ENCODE assay signal across 8 cellular contexts in the genomic region with DNA sequence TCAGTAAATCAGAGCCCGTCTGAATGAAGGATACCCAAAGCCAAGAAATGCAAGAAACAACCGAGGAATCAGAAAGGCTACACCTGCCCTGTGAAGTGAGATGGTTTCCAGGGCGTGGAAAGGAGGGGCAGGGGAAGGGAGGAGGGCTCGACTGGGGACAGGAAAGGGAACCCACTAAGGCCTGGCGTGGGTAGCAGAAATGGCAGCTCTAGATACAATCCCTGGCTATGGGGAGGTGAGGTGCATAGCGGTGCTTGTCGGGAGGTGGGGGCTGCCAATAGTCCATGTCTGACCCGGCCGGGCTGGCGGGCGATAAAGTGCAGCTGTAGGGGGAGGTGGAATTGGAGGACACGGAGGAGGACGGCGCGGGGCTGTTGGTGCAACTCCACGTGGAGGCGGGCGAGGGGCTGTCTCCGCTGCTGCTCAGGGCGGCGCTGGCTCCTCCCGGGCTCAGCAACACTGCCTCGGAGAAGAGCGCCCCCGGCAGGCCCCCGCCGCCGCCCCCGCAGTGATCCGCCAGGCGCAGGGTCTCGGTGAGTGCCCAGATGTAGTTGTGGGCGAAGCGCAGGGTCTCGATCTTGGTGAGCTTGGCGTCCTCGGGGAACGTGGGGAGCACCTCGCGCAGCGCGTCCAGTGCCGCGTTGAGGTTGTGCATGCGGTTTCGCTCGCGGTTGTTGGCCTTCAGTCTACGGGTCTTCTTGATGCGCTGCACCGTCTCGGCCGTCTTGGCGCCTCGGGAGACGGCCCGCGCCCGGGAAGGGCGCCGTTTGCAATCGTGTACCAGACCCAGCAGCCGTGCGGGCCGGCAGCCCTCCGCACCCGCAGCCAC. TPM values are rescaled to one million over a fixed set of nuclear protein-coding genes. Genes with fewer than 3 reads are reported as not detected.
DNase-seq lines count a peak whose midpoint lies in the region; ATAC-seq and TF ChIP-seq lines count a peak whose summit lies in the region.

No MANE protein-coding gene starts in this region.

- DNase-seq in left ventricle myocardium inferior (no peak), left ventricle myocardium superior (no peak), RWPE2 (ENCODE audit: low spot score) (no peak), fibroblast of pulmonary artery (ENCODE audit: low read depth) (no peak), skeletal muscle cell (ENCODE audit: low read depth) (no peak), NCI-H510A (lab: John Stamatoyannopoulos, UW) (no peak)

- TF ChIP-seq CTCF in left ventricle myocardium inferior (IDR thresholded peaks at IDR 0.05; ENCODE audit: borderline replicate concordance) (no peak), RWPE2 (IDR thresholded peaks at IDR 0.05; ENCODE audit: poor library complexity, severe bottlenecking) (no peak), fibroblast of pulmonary artery (IDR thresholded peaks at IDR 0.05; ENCODE audit: low read length, missing control alignments) (no peak)

- H3K9me3 ChIP-seq in left ventricle myocardium inferior (replicated peaks) (no peaks in the 10 kb centered on the region), RWPE2 (ENCODE audit: severe bottlenecking) (no peaks in the 10 kb centered on the region)

- H3K36me3 ChIP-seq in left ventricle myocardium inferior (no peaks in the 10 kb centered on the region), RWPE2 (ENCODE audit: low read depth) (no peaks in the 10 kb centered on the region)

- H3K4me3 ChIP-seq in left ventricle myocardium inferior: peak overlapping the region; percentile 69
- H3K4me3 ChIP-seq in RWPE2 (ENCODE audit: severe bottlenecking): peak overlapping the region; percentile 30
- H3K4me3 ChIP-seq in fibroblast of pulmonary artery (replicated peaks; ENCODE audit: low read depth, low read length): peak overlapping the region; percentile 12
- H3K4me3 ChIP-seq in skeletal muscle cell (ENCODE audit: low read depth, low read length): peak overlapping the region; percentile 49

- H3K4me1 ChIP-seq in left ventricle myocardium inferior (peaks cover 55% of the 10 kb centered on the region), RWPE2 (ENCODE audit: insufficient read depth, poor library complexity, severe bottlenecking) (peaks cover 9% of the 10 kb centered on the region)

- H3K27ac ChIP-seq in left ventricle myocardium inferior (replicated peaks) (no peak overlapping the region), RWPE2 (ENCODE audit: poor library complexity, severe bottlenecking) (no peak overlapping the region)

- H3K27me3 ChIP-seq in left ventricle myocardium inferior (ENCODE audit: low read depth): peaks cover 100% of the 10 kb centered on the region
- H3K27me3 ChIP-seq in RWPE2 (ENCODE audit: insufficient read depth, poor library complexity, severe bottlenecking): peaks cover 98% of the 10 kb centered on the region

- intact Hi-C loops in left ventricle myocardium inferior (cut with micrococcal nuclease): no loop called here
- intact Hi-C loops in left ventricle myocardium superior (cut with micrococcal nuclease): no loop called here

- no peak for ATAC-seq in left ventricle myocardium superior
- ATAC-seq in HG02798 (IDR thresholded peaks at IDR 0.05; ENCODE audit: poor library complexity, unreplicated experiment): peak; percentile 14
- peak; percentile 28; the same call in 2 of the 3 replicates for ATAC-seq in RWPE2 (ENCODE audit: low read depth)
- no peak for ATAC-seq in HG03469 (IDR thresholded peaks at IDR 0.05; ENCODE audit: unreplicated experiment)

RNA-seq across cellular contexts. Expression of a gene that starts 1.3 kb away (rescaled TPM):
- total RNA-seq in left ventricle myocardium inferior (not detected), left ventricle myocardium superior (not detected)

Comparison
In these comparisons a context has a peak if more than half of its experiments do, and no peak if none do; other contexts are left out.
1. H3K4me3 ChIP-seq: peak in every context shown above with its lines; median percentile 69 in left ventricle myocardium inferior; 49 in skeletal muscle cell; 30 in RWPE2; 12 in fibroblast of pulmonary artery.
2. ATAC-seq: peak in HG02798 (single experiment) and RWPE2 (single experiment); none in left ventricle myocardium superior (single experiment) and HG03469 (single experiment).